Comparison of ENCODE assay signal across 13 cellular contexts in the genomic region with DNA sequence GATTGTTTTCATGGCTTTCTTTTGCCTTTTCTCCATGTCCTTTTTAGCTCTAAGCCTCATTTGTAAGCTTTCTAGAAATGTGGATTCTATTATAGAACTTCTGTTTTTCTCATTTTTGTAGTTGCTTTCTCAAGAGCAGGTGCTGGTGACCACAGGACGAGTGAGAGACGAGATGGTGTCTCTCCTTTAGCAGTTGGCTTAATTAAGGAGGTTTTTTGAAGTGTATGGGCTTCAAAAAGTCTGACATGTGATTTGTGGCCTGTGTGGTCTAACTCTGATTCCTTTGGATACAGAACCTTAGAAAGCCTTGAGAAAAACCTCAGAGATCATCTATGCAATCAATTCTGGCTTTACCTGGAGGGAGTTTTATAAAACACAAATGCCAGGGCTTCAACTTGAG.
DNase-seq lines count a peak whose midpoint lies in the region; ATAC-seq and TF ChIP-seq lines count a peak whose summit lies in the region.
"Had no signal": no experiment of that assay in that cellular context is flagged by ENCODE, and none has a peak within 500 bp of the region (broad histone marks: within the 10 kb centered on the region; RNA-seq: fewer than 3 reads in every experiment).

No MANE protein-coding gene starts in this region.

- no peak overlapping the region for H3K27ac Mint-ChIP-seq in GM23338
- H3K27ac Mint-ChIP-seq: nephron had no signal

- H3F3A ChIP-seq in Loucy (ENCODE audit: low read depth), result no peaks in the 10 kb centered on the region
- no peaks in the 10 kb centered on the region for H3F3A ChIP-seq in GM23338 (replicated peaks; ENCODE audit: low read depth)

- ATAC-seq in GM18909 (IDR thresholded peaks at IDR 0.05; ENCODE audit: poor library complexity, unreplicated experiment) (peak; percentile 67), HG02798 (IDR thresholded peaks at IDR 0.05; ENCODE audit: poor library complexity, unreplicated experiment) (peak; percentile 73), GM23338 (no peak)
- ATAC-seq: SK-N-SH treated with all-trans-retinoic acid at 6 μM for 48 hours had no signal

- H3K36me3 ChIP-seq in BLaER1 (peaks cover 17% of the 10 kb centered on the region; the same call in 1 of the 2 replicates), Loucy (ENCODE audit: insufficient read depth, low read length) (peaks cover 5% of the 10 kb centered on the region; the same call in 1 of the 2 replicates), GM23338 (ENCODE audit: insufficient read depth) (no peaks in the 10 kb centered on the region)

- H3K4me2 ChIP-seq in BLaER1 (peak overlapping the region; percentile 71), Loucy (ENCODE audit: low read depth, low read length, poor library complexity, severe bottlenecking) (peak overlapping the region; percentile 4), GM23338 (no peak overlapping the region)

- no peaks in the 10 kb centered on the region for H3K79me2 ChIP-seq in Loucy (ENCODE audit: insufficient read depth, low read length)
- H3K79me2 ChIP-seq in GM23338 (replicated peaks; ENCODE audit: insufficient read depth), result no peaks in the 10 kb centered on the region

- H3K9me2 ChIP-seq in Loucy (replicated peaks; ENCODE audit: low read depth, low read length) (no peaks in the 10 kb centered on the region), GM23338 (ENCODE audit: insufficient read depth) (no peaks in the 10 kb centered on the region)

- peaks cover 25% of the 10 kb centered on the region; the same call in 1 of the 2 replicates for H3K9me3 ChIP-seq in BLaER1
- H3K9me3 ChIP-seq in Loucy (ENCODE audit: insufficient read depth, low read depth, low read length), result peaks cover 14% of the 10 kb centered on the region

- H3K27me3 Mint-ChIP-seq in GM23338 (ENCODE audit: insufficient read depth, low read depth, poor library complexity), result no peaks in the 10 kb centered on the region

- no peak overlapping the region for H2AFZ ChIP-seq in Loucy (ENCODE audit: low read length)
- H2AFZ ChIP-seq in GM23338, result no peak overlapping the region

- no peak overlapping the region for H3K4me3 ChIP-seq in BLaER1
- H3K4me3 ChIP-seq in Loucy (ENCODE audit: low read length, poor library complexity, severe bottlenecking), result no peak overlapping the region
- H3K4me3 ChIP-seq in GM23338, result no peak overlapping the region

- H3K4me3 Mint-ChIP-seq in GM23338, result no peak overlapping the region
- H3K4me3 Mint-ChIP-seq: nephron had no signal

- DNase-seq in GM23338 (ENCODE audit: low spot score), result no peak
- DNase-seq in NCI-H748 treated with DMSO at 0.1 percent for 48 hours (lab: John Stamatoyannopoulos, UW), result no peak
- DNase-seq in mesenteric fat pad (ENCODE audit: low spot score), result no peak
- no peak for DNase-seq in NCI-H524 (lab: John Stamatoyannopoulos, UW)
- DNase-seq: KG1; NCI-H446 treated with DMSO at 0.1 percent for 48 hours; stimulated activated CD4-positive, alpha-beta T cell treated with anti-CD3 and anti-CD28 coated beads, Interleukin-12 subunit alpha, Interleukin-12 subunit beta, amount 100 ng/mL, for 4 hours had no signal

- H4K20me1 ChIP-seq in BLaER1 (no peaks in the 10 kb centered on the region), Loucy (ENCODE audit: insufficient read depth, low read length, poor library complexity, severe bottlenecking) (peaks cover 4% of the 10 kb centered on the region), GM23338 (replicated peaks; ENCODE audit: insufficient read depth) (no peaks in the 10 kb centered on the region)

- H3K9ac ChIP-seq in BLaER1, result peak overlapping the region; percentile 30; the same call in 1 of the 2 replicates
- H3K9ac ChIP-seq in Loucy (ENCODE audit: low read depth, low read length, poor library complexity, severe bottlenecking), result no peak overlapping the region

- peak overlapping the region; percentile 58; the same call in 1 of the 2 replicates for H3K27ac ChIP-seq in BLaER1
- no peak overlapping the region for H3K27ac ChIP-seq in GM23338 (ENCODE audit: low read depth)

- H3K36me3 Mint-ChIP-seq in GM23338 (ENCODE audit: low read depth), result peaks cover 5% of the 10 kb centered on the region; the same call in 2 of the 3 replicates

- H3K27me3 ChIP-seq in BLaER1 (no peaks in the 10 kb centered on the region), Loucy (ENCODE audit: insufficient read depth, low read length, poor library complexity, severe bottlenecking) (no peaks in the 10 kb centered on the region), GM23338 (ENCODE audit: insufficient read depth) (no peaks in the 10 kb centered on the region)

- peaks cover 49% of the 10 kb centered on the region for H3K4me1 ChIP-seq in BLaER1
- peaks cover 31% of the 10 kb centered on the region for H3K4me1 ChIP-seq in Loucy (ENCODE audit: insufficient read depth, low read length, poor library complexity, severe bottlenecking)
- no peaks in the 10 kb centered on the region for H3K4me1 ChIP-seq in GM23338 (ENCODE audit: insufficient read depth)

- no peak for TF ChIP-seq CTCF in Loucy (conservative IDR thresholded peaks at IDR 0.05; ENCODE audit: low read length)
- TF ChIP-seq CTCF in GM23338 (conservative IDR thresholded peaks at IDR 0.05; ENCODE audit: low read depth in 2 of 2), result no peak

- no peaks in the 10 kb centered on the region for H3K4me1 Mint-ChIP-seq in GM23338
- H3K4me1 Mint-ChIP-seq: nephron had no signal

- no peaks in the 10 kb centered on the region for H3K9me3 Mint-ChIP-seq in GM23338
- H3K9me3 Mint-ChIP-seq: nephron had no signal

TF ChIP-seq in GM23338, 12 proteins besides CTCF, POLR2A, EP300 and RAD21:
- TF ChIP-seq ZNF114 (CRISPR knock-in tag; IDR thresholded peaks at IDR 0.05), result no peak
